Comparison of ENCODE assay signal across 1 cellular context in the genomic region with DNA sequence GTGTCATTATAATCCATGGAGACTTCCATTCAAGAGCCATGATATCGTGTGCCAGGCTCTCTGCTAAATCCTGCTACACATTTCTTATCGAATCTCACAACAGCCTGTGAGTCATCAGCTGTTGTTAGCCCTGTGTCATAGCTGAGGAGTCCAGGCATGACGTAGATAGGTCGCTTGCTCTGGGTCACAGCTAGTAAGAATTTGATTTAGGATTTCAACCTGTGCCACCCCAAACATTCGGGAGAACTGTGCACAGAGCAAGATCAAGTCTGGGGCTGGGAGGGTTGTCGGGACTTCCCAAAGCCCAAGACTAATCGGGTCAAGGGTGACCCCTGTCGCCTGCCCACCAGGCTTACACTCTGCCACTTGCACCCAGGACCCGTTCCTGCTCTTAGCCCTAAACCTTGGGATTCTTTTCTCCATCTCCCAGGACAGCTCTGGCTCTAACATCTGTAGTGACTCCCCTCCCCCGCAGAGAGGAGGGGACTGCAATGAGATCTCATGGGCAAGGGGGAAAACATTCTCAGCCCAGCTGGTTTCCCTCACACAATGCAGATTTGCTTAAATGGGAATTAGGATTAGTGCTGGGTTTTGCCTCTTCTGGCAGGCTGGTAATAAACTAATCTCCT.
TF ChIP-seq lines count a peak whose summit lies in the region.

No MANE protein-coding gene starts in this region.

TF ChIP-seq in K562, 482 proteins besides CTCF, POLR2A, EP300 and RAD21 (continued from another document and continues in another):
- TF ChIP-seq, protein P1, sequence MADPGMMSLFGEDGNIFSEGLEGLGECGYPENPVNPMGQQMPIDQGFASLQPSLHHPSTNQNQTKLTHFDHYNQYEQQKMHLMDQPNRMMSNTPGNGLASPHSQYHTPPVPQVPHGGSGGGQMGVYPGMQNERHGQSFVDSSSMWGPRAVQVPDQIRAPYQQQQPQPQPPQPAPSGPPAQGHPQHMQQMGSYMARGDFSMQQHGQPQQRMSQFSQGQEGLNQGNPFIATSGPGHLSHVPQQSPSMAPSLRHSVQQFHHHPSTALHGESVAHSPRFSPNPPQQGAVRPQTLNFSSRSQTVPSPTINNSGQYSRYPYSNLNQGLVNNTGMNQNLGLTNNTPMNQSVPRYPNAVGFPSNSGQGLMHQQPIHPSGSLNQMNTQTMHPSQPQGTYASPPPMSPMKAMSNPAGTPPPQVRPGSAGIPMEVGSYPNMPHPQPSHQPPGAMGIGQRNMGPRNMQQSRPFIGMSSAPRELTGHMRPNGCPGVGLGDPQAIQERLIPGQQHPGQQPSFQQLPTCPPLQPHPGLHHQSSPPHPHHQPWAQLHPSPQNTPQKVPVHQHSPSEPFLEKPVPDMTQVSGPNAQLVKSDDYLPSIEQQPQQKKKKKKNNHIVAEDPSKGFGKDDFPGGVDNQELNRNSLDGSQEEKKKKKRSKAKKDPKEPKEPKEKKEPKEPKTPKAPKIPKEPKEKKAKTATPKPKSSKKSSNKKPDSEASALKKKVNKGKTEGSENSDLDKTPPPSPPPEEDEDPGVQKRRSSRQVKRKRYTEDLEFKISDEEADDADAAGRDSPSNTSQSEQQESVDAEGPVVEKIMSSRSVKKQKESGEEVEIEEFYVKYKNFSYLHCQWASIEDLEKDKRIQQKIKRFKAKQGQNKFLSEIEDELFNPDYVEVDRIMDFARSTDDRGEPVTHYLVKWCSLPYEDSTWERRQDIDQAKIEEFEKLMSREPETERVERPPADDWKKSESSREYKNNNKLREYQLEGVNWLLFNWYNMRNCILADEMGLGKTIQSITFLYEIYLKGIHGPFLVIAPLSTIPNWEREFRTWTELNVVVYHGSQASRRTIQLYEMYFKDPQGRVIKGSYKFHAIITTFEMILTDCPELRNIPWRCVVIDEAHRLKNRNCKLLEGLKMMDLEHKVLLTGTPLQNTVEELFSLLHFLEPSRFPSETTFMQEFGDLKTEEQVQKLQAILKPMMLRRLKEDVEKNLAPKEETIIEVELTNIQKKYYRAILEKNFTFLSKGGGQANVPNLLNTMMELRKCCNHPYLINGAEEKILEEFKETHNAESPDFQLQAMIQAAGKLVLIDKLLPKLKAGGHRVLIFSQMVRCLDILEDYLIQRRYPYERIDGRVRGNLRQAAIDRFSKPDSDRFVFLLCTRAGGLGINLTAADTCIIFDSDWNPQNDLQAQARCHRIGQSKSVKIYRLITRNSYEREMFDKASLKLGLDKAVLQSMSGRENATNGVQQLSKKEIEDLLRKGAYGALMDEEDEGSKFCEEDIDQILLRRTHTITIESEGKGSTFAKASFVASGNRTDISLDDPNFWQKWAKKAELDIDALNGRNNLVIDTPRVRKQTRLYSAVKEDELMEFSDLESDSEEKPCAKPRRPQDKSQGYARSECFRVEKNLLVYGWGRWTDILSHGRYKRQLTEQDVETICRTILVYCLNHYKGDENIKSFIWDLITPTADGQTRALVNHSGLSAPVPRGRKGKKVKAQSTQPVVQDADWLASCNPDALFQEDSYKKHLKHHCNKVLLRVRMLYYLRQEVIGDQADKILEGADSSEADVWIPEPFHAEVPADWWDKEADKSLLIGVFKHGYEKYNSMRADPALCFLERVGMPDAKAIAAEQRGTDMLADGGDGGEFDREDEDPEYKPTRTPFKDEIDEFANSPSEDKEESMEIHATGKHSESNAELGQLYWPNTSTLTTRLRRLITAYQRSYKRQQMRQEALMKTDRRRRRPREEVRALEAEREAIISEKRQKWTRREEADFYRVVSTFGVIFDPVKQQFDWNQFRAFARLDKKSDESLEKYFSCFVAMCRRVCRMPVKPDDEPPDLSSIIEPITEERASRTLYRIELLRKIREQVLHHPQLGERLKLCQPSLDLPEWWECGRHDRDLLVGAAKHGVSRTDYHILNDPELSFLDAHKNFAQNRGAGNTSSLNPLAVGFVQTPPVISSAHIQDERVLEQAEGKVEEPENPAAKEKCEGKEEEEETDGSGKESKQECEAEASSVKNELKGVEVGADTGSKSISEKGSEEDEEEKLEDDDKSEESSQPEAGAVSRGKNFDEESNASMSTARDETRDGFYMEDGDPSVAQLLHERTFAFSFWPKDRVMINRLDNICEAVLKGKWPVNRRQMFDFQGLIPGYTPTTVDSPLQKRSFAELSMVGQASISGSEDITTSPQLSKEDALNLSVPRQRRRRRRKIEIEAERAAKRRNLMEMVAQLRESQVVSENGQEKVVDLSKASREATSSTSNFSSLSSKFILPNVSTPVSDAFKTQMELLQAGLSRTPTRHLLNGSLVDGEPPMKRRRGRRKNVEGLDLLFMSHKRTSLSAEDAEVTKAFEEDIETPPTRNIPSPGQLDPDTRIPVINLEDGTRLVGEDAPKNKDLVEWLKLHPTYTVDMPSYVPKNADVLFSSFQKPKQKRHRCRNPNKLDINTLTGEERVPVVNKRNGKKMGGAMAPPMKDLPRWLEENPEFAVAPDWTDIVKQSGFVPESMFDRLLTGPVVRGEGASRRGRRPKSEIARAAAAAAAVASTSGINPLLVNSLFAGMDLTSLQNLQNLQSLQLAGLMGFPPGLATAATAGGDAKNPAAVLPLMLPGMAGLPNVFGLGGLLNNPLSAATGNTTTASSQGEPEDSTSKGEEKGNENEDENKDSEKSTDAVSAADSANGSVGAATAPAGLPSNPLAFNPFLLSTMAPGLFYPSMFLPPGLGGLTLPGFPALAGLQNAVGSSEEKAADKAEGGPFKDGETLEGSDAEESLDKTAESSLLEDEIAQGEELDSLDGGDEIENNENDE (IDR thresholded peaks at IDR 0.05; ENCODE audit: low read depth, low read length) = no peak
- TF ChIP-seq ZNF76 (CRISPR knock-in tag; IDR thresholded peaks at IDR 0.05; ENCODE audit: borderline replicate concordance) (no peak), BRF2 (IDR thresholded peaks at IDR 0.05; ENCODE audit: borderline replicate concordance, insufficient read depth, insufficient read length) (no peak), RBM34 (IDR thresholded peaks at IDR 0.05; ENCODE audit: borderline replicate concordance, insufficient read depth, low read length) (no peak), ZNF121 (CRISPR knock-in tag; conservative IDR thresholded peaks at IDR 0.05) (no peak), ATF1 (CRISPR knock-in tag; IDR thresholded peaks at IDR 0.05) (no peak), ATF1 (tag; IDR thresholded peaks at IDR 0.05) (peak; percentile 96), ZNF398 (CRISPR knock-in tag; IDR thresholded peaks at IDR 0.05) (no peak), ZNF384 (IDR thresholded peaks at IDR 0.05; ENCODE audit: low read depth, low read length) (no peak), NFE2L1 (tag; IDR thresholded peaks at IDR 0.05; ENCODE audit: borderline replicate concordance, low read depth) (no peak), ZNF507 (tag; conservative IDR thresholded peaks at IDR 0.05) (no peak), HCFC1 (IDR thresholded peaks at IDR 0.05; ENCODE audit: low read depth, low read length) (no peak), PBX2 (CRISPR knock-in tag; IDR thresholded peaks at IDR 0.05; ENCODE audit: low read depth) (no peak), PBX2 (tag; conservative IDR thresholded peaks at IDR 0.05; ENCODE audit: low read depth) (no peak), BCOR (IDR thresholded peaks at IDR 0.05) (no peak), ZNF583 (CRISPR knock-in tag; IDR thresholded peaks at IDR 0.05) (no peak), KDM1A (IDR thresholded peaks at IDR 0.05) (peak; percentile 72 to 80; a peak in 3 of 4 replicates), ETV5 (CRISPR knock-in tag; IDR thresholded peaks at IDR 0.05; ENCODE audit: low read depth) (no peak), ZBTB26 (CRISPR knock-in tag; IDR thresholded peaks at IDR 0.05) (no peak), CBX2 (IDR thresholded peaks at IDR 0.05; ENCODE audit: insufficient read depth, low read length, poor library complexity, severe bottlenecking) (no peak)
- TF ChIP-seq, protein P2, sequence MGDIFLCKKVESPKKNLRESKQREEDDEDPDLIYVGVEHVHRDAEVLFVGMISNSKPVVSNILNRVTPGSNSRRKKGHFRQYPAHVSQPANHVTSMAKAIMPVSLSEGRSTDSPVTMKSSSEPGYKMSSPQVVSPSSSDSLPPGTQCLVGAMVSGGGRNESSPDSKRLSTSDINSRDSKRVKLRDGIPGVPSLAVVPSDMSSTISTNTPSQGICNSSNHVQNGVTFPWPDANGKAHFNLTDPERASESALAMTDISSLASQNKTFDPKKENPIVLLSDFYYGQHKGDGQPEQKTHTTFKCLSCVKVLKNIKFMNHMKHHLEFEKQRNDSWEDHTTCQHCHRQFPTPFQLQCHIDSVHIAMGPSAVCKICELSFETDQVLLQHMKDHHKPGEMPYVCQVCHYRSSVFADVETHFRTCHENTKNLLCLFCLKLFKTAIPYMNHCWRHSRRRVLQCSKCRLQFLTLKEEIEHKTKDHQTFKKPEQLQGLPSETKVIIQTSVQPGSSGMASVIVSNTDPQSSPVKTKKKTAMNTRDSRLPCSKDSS (IDR thresholded peaks at IDR 0.05; ENCODE audit: low read depth, partially characterized antibody) = no peak
- TF ChIP-seq, protein P3, sequence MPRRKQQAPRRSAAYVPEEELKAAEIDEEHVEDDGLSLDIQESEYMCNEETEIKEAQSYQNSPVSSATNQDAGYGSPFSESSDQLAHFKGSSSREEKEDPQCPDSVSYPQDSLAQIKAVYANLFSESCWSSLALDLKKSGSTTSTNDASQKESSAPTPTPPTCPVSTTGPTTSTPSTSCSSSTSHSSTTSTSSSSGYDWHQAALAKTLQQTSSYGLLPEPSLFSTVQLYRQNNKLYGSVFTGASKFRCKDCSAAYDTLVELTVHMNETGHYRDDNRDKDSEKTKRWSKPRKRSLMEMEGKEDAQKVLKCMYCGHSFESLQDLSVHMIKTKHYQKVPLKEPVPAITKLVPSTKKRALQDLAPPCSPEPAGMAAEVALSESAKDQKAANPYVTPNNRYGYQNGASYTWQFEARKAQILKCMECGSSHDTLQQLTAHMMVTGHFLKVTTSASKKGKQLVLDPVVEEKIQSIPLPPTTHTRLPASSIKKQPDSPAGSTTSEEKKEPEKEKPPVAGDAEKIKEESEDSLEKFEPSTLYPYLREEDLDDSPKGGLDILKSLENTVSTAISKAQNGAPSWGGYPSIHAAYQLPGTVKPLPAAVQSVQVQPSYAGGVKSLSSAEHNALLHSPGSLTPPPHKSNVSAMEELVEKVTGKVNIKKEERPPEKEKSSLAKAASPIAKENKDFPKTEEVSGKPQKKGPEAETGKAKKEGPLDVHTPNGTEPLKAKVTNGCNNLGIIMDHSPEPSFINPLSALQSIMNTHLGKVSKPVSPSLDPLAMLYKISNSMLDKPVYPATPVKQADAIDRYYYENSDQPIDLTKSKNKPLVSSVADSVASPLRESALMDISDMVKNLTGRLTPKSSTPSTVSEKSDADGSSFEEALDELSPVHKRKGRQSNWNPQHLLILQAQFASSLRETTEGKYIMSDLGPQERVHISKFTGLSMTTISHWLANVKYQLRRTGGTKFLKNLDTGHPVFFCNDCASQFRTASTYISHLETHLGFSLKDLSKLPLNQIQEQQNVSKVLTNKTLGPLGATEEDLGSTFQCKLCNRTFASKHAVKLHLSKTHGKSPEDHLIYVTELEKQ (CRISPR knock-in tag; IDR thresholded peaks at IDR 0.05) = no peak
- TF ChIP-seq, protein P4, sequence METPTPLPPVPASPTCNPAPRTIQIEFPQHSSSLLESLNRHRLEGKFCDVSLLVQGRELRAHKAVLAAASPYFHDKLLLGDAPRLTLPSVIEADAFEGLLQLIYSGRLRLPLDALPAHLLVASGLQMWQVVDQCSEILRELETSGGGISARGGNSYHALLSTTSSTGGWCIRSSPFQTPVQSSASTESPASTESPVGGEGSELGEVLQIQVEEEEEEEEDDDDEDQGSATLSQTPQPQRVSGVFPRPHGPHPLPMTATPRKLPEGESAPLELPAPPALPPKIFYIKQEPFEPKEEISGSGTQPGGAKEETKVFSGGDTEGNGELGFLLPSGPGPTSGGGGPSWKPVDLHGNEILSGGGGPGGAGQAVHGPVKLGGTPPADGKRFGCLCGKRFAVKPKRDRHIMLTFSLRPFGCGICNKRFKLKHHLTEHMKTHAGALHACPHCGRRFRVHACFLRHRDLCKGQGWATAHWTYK (CRISPR knock-in tag; IDR thresholded peaks at IDR 0.05) = no peak
